Comparison of ENCODE assay signal across 1 cellular context in the genomic region with DNA sequence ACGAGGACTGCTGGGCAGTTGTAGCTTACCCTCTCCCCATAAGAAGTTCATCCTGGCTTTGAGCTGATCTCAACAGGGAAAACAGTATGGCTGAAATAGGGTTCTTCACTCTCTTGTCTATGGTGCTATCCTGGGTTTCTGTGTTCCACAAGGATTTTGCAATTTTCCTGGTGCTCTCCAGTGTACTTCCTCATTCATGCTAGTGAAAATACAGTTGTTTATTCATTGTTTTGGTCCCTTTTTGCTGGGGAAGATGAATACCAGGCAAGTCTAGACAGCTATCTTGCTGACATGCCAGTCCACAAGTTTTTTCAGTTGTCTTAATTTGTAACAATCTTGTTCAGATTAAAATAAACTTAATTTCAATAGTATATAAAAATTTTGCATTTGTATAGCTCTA.
TF ChIP-seq lines count a peak whose summit lies in the region.

No MANE protein-coding gene starts in this region.

TF ChIP-seq in H1, 55 proteins besides CTCF, POLR2A, EP300 and RAD21:
- no peak for TF ChIP-seq SUZ12 (IDR thresholded peaks at IDR 0.05; ENCODE audit: low read length)
- TF ChIP-seq RFX5 (IDR thresholded peaks at IDR 0.05; ENCODE audit: borderline replicate concordance, low read depth, low read length) = no peak
- no peak for TF ChIP-seq TAF7 (optimal IDR thresholded peaks at IDR 0.05; ENCODE audit: borderline replicate concordance, low read depth, low read length)
- TF ChIP-seq POLR2AphosphoS5 (IDR thresholded peaks at IDR 0.05; ENCODE audit: low read depth, low read length) = no peak
- TF ChIP-seq, protein P1, sequence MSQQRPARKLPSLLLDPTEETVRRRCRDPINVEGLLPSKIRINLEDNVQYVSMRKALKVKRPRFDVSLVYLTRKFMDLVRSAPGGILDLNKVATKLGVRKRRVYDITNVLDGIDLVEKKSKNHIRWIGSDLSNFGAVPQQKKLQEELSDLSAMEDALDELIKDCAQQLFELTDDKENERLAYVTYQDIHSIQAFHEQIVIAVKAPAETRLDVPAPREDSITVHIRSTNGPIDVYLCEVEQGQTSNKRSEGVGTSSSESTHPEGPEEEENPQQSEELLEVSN (IDR thresholded peaks at IDR 0.05) = no peak
- TF ChIP-seq KDM4A (IDR thresholded peaks at IDR 0.05; ENCODE audit: low read depth, low read length, severe bottlenecking) = no peak
- TF ChIP-seq EZH2 (IDR thresholded peaks at IDR 0.05; ENCODE audit: low read depth, low read length, severe bottlenecking) = no peak
- no peak for TF ChIP-seq MAFK (IDR thresholded peaks at IDR 0.05; ENCODE audit: low read depth, low read length)
- TF ChIP-seq YY1 (IDR thresholded peaks at IDR 0.05; ENCODE audit: low read depth, low read length) = no peak
- TF ChIP-seq CTBP2 (IDR thresholded peaks at IDR 0.05; ENCODE audit: borderline replicate concordance, insufficient read depth, insufficient read length, low read length) = no peak
- no peak for TF ChIP-seq SP1 (IDR thresholded peaks at IDR 0.05; ENCODE audit: low read depth, low read length)
- no peak for TF ChIP-seq HDAC2 (IDR thresholded peaks at IDR 0.05; ENCODE audit: borderline replicate concordance in 1 of 2, low read depth in 2 of 2, low read length in 2 of 2)
- no peak for TF ChIP-seq GTF2F1 (IDR thresholded peaks at IDR 0.05; ENCODE audit: borderline replicate concordance, low read depth, low read length)
- no peak for TF ChIP-seq SRF (IDR thresholded peaks at IDR 0.05; ENCODE audit: low read depth, low read length)
- no peak for TF ChIP-seq SIX5 (IDR thresholded peaks at IDR 0.05; ENCODE audit: low read depth, low read length)
- TF ChIP-seq CBX5 (IDR thresholded peaks at IDR 0.05; ENCODE audit: low read depth, low read length) = no peak
- TF ChIP-seq JUND (IDR thresholded peaks at IDR 0.05; ENCODE audit: low read length) = no peak
- TF ChIP-seq, protein P2, sequence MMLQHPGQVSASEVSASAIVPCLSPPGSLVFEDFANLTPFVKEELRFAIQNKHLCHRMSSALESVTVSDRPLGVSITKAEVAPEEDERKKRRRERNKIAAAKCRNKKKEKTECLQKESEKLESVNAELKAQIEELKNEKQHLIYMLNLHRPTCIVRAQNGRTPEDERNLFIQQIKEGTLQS (IDR thresholded peaks at IDR 0.05; ENCODE audit: insufficient read depth, low read depth, low read length) = no peak
